ENCODE assay signal across 19 cellular contexts in genomic region chr13:78334059-78334458, GRCh38.
A peak's percentile ranks its signal among the peaks of the same experiment; 100 is the strongest.
DNase-seq lines count a peak whose midpoint lies in the region; ATAC-seq, FAIRE-seq and TF ChIP-seq lines count a peak whose summit lies in the region.
"Had no signal": no experiment of that assay in that cellular context is flagged by ENCODE, and none has a peak within 500 bp of the region (broad histone marks: within the 10 kb centered on the region; RNA-seq: fewer than 3 reads in every experiment).

No MANE protein-coding gene starts in this region.

- DNase-seq in ELF-1 (ENCODE audit: low read depth, low spot score) (peak; percentile 5), H1 (ENCODE audit: low read depth in 1 of 2, low spot score in 2 of 2) (no peak), iPS-NIHi7 (ENCODE audit: extremely low spot score) (peak; percentile 28), frontal cortex (ENCODE audit: low spot score in 2 of 2) (no peak), WERI-Rb-1 (no peak), transverse colon (no peak)
- DNase-seq: 8988T; CD8-positive, alpha-beta memory T cell; COR-L47; DMS 273 treated with DMSO at 0.1 percent for 48 hours; DMS53; GDM1; GM23248; H7 had no signal

- H3F3A ChIP-seq in Loucy (ENCODE audit: low read depth), result no peaks in the 10 kb centered on the region

- no peak for FAIRE-seq in H1 (lab: Jason Lieb, UNC)
- FAIRE-seq in frontal cortex (lab: Jason Lieb, UNC), result no peak
- FAIRE-seq: GM12892, GM18507 had no signal

- H4K8ac ChIP-seq in H1 (ENCODE audit: extremely low read depth, insufficient read depth, low read length), result no peak overlapping the region

- H2BK15ac ChIP-seq in H1 (ENCODE audit: low read length), result no peak overlapping the region

- no peak overlapping the region for H2BK20ac ChIP-seq in H1 (ENCODE audit: low read length)

- no peak overlapping the region for H3K14ac ChIP-seq in H1 (ENCODE audit: insufficient read length)

- no peaks in the 10 kb centered on the region for H3K9me3 ChIP-seq in Loucy (ENCODE audit: insufficient read depth, low read depth, low read length)
- no peaks in the 10 kb centered on the region for H3K9me3 ChIP-seq in H1 (ENCODE audit: insufficient read depth in 2 of 2, low read depth in 1 of 2, low read length in 1 of 2)
- H3K9me3 ChIP-seq in WERI-Rb-1 (ENCODE audit: severe bottlenecking), result no peaks in the 10 kb centered on the region
- no peaks in the 10 kb centered on the region for H3K9me3 ChIP-seq in transverse colon
- H3K9me3 ChIP-seq: BLaER1 treated with 17β-estradiol and CSF1 and Interleukin-3, amounts not matched to agents 10 nM and 100 nM had no signal

- H3K79me1 ChIP-seq in H1 (ENCODE audit: low read depth, low read length), result no peaks in the 10 kb centered on the region

- H3K4me3 ChIP-seq in Loucy (ENCODE audit: low read length, poor library complexity, severe bottlenecking) (no peak overlapping the region), H1 (ENCODE audit: extremely low read depth in 1 of 4, insufficient read depth in 2 of 4, low read depth in 3 of 4, low read length in 4 of 4) (no peak overlapping the region), WERI-Rb-1 (ENCODE audit: low read depth, low read length) (no peak overlapping the region), transverse colon (no peak overlapping the region)
- H3K4me3 ChIP-seq: BLaER1 treated with 17β-estradiol and CSF1 and Interleukin-3, amounts not matched to agents 10 nM and 100 nM; GM23248 had no signal

- H3K36me3 ChIP-seq in Loucy (ENCODE audit: insufficient read depth, low read length), result no peaks in the 10 kb centered on the region
- no peaks in the 10 kb centered on the region for H3K36me3 ChIP-seq in H1 (ENCODE audit: control insufficient read depth in 2 of 4, insufficient read depth in 4 of 4, low read length in 3 of 4)
- H3K36me3 ChIP-seq in WERI-Rb-1, result no peaks in the 10 kb centered on the region
- H3K36me3 ChIP-seq in transverse colon, result no peaks in the 10 kb centered on the region
- H3K36me3 ChIP-seq: BLaER1 treated with 17β-estradiol and CSF1 and Interleukin-3, amounts not matched to agents 10 nM and 100 nM had no signal

- no peaks in the 10 kb centered on the region for H3K9me2 ChIP-seq in Loucy (replicated peaks; ENCODE audit: low read depth, low read length)

- H3K4me2 ChIP-seq in Loucy (ENCODE audit: low read depth, low read length, poor library complexity, severe bottlenecking) (peak overlapping the region; percentile 21), H1 (ENCODE audit: insufficient read depth in 1 of 2, low read depth in 2 of 2, low read length in 2 of 2) (no peak overlapping the region)
- H3K4me2 ChIP-seq: BLaER1 treated with 17β-estradiol and CSF1 and Interleukin-3, amounts not matched to agents 10 nM and 100 nM had no signal

- H3K23me2 ChIP-seq in H1 (ENCODE audit: low read depth, low read length), result no peaks in the 10 kb centered on the region

- intact Hi-C loops in transverse colon (cut with DNase I; ENCODE audit: low total_unique reads), result no loop called here

- WGBS in H1 (ENCODE audit: extremely low coverage in 1 of 2, insufficient coverage in 1 of 2, insufficient read length in 1 of 2, insufficient replicate concordance in 2 of 2, low coverage in 1 of 2, low lambda C conversion rate in 2 of 2, missing lambda C conversion rate in 1 of 2), 2 experiments, result 73% methylated on average over 7 of the region's 7 CpGs; no CpG with 5 or more reads in 1 of the 2 experiments
- WGBS in transverse colon (ENCODE audit: low coverage in 1 of 2), 2 donors, result 65 to 66% methylated on average over 7 of the region's 7 CpGs

- CTCF ChIA-PET in H1 (lab: Charles Lee; ENCODE audit: partially characterized antibody), result no interaction called here

- no peak overlapping the region for H3K27ac ChIP-seq in H1 (ENCODE audit: low read depth, low read length)
- H3K27ac ChIP-seq in WERI-Rb-1, result no peak overlapping the region
- no peak overlapping the region for H3K27ac ChIP-seq in transverse colon
- H3K27ac ChIP-seq: BLaER1 treated with 17β-estradiol and CSF1 and Interleukin-3, amounts not matched to agents 10 nM and 100 nM; GM23248 had no signal

- POLR2A ChIA-PET in H1 (lab: Charles Lee; ENCODE audit: partially characterized antibody), result no interaction called here

- H2AFZ ChIP-seq in Loucy (ENCODE audit: low read length) (no peak overlapping the region), H1 (ENCODE audit: low read length) (peak overlapping the region; percentile 93)
- H2AFZ ChIP-seq: GM23248 had no signal

- H3K4ac ChIP-seq in H1 (replicated peaks; ENCODE audit: insufficient read length, low read depth, low read length), result no peak overlapping the region

- no peak overlapping the region for H4K91ac ChIP-seq in H1 (replicated peaks; ENCODE audit: insufficient read length, low read length)

- H2BK120ac ChIP-seq in H1 (replicated peaks; ENCODE audit: low read depth, low read length), result no peak overlapping the region

- H3K23ac ChIP-seq in H1 (ENCODE audit: insufficient read length), result no peak overlapping the region

- peaks cover 22% of the 10 kb centered on the region for H3K4me1 ChIP-seq in Loucy (ENCODE audit: insufficient read depth, low read length, poor library complexity, severe bottlenecking)
- no peaks in the 10 kb centered on the region; a peak in 1 of 7 replicates for H3K4me1 ChIP-seq in H1 (replicated peaks in 1 of 4; ENCODE audit: control insufficient read depth in 3 of 4, insufficient read depth in 4 of 4, low read length in 3 of 4)
- no peaks in the 10 kb centered on the region for H3K4me1 ChIP-seq in transverse colon
- H3K4me1 ChIP-seq: BLaER1 treated with 17β-estradiol and CSF1 and Interleukin-3, amounts not matched to agents 10 nM and 100 nM had no signal

- TF ChIP-seq EP300 in H1 (IDR thresholded peaks at IDR 0.05; ENCODE audit: borderline replicate concordance in 1 of 2, low read depth in 2 of 2, low read length in 2 of 2) (no peak), transverse colon (IDR thresholded peaks at IDR 0.05; ENCODE audit: low read depth) (no peak)

- no peaks in the 10 kb centered on the region for H4K20me1 ChIP-seq in Loucy (ENCODE audit: insufficient read depth, low read length, poor library complexity, severe bottlenecking)
- no peaks in the 10 kb centered on the region for H4K20me1 ChIP-seq in H1 (replicated peaks in 1 of 2; ENCODE audit: control insufficient read depth in 1 of 2, insufficient read depth in 2 of 2, low read length in 2 of 2)
- H4K20me1 ChIP-seq: BLaER1 treated with 17β-estradiol and CSF1 and Interleukin-3, amounts not matched to agents 10 nM and 100 nM had no signal

- no peaks in the 10 kb centered on the region for H3K79me2 ChIP-seq in Loucy (ENCODE audit: insufficient read depth, low read length)
- H3K79me2 ChIP-seq in H1 (ENCODE audit: control insufficient read depth in 1 of 2, insufficient read depth in 2 of 2, low read length in 2 of 2), result no peaks in the 10 kb centered on the region

- in situ Hi-C loops in transverse colon (cut with MboI; ENCODE audit: low pct_ligation_motif_present in 1 of 4, low pct_unique_long_range_greater_than_20kb in 1 of 4, low sequenced_read_pairs in 3 of 4), result no loop called here

- H2BK5ac ChIP-seq in H1 (ENCODE audit: low read depth, low read length), result no peak overlapping the region

- no peak overlapping the region for H2BK12ac ChIP-seq in H1 (ENCODE audit: low read depth, low read length)

- no peaks in the 10 kb centered on the region for H3K27me3 ChIP-seq in Loucy (ENCODE audit: insufficient read depth, low read length, poor library complexity, severe bottlenecking)
- H3K27me3 ChIP-seq in H1 (replicated peaks in 1 of 4; ENCODE audit: control insufficient read depth in 3 of 4, extremely low read depth in 1 of 4, insufficient read depth in 3 of 4, low read length in 3 of 4), result no peaks in the 10 kb centered on the region
- H3K27me3 ChIP-seq in WERI-Rb-1 (ENCODE audit: insufficient read depth, low read depth, severe bottlenecking), result no peaks in the 10 kb centered on the region
- H3K27me3 ChIP-seq in transverse colon, result no peaks in the 10 kb centered on the region
- H3K27me3 ChIP-seq: BLaER1 treated with 17β-estradiol and CSF1 and Interleukin-3, amounts not matched to agents 10 nM and 100 nM had no signal

- H3K56ac ChIP-seq in H1 (replicated peaks; ENCODE audit: insufficient read length, low read depth, low read length), result no peak overlapping the region

- H2AK5ac ChIP-seq in H1 (ENCODE audit: low read depth, low read length), result no peak overlapping the region

- TF ChIP-seq CTCF in Loucy (conservative IDR thresholded peaks at IDR 0.05; ENCODE audit: low read length), result no peak
- no peak for TF ChIP-seq CTCF in H1 (IDR thresholded peaks at IDR 0.05; ENCODE audit: control extremely low read depth in 1 of 3, insufficient read depth in 1 of 3, low read depth in 1 of 3, low read length in 3 of 3)
- TF ChIP-seq CTCF in WERI-Rb-1 (IDR thresholded peaks at IDR 0.05; ENCODE audit: low read depth, low read length), result no peak
- TF ChIP-seq CTCF in transverse colon (IDR thresholded peaks at IDR 0.05), result no peak

- no peak for TF ChIP-seq RAD21 in H1 (IDR thresholded peaks at IDR 0.05 in 1 of 2, conservative IDR thresholded peaks at IDR 0.05 in 1 of 2; ENCODE audit: low read depth in 2 of 2, low read length in 2 of 2)

- H4K5ac ChIP-seq in H1 (ENCODE audit: insufficient read length, low read depth, low read length), result no peak overlapping the region

- H3K9ac ChIP-seq in Loucy (ENCODE audit: low read depth, low read length, poor library complexity, severe bottlenecking), result no peak overlapping the region
- H3K9ac ChIP-seq in H1 (replicated peaks in 1 of 4; ENCODE audit: extremely low read depth in 1 of 4, low read depth in 3 of 4, low read length in 3 of 4), result no peak overlapping the region
- H3K9ac ChIP-seq: BLaER1 treated with 17β-estradiol and CSF1 and Interleukin-3, amounts not matched to agents 10 nM and 100 nM; GM23248 had no signal

- no peak for ATAC-seq in HG02840 (IDR thresholded peaks at IDR 0.05; ENCODE audit: low FRiP score, unreplicated experiment)

- TF ChIP-seq POLR2A in H1 (IDR thresholded peaks at IDR 0.05; ENCODE audit: control extremely low read depth in 1 of 2, low read depth in 2 of 2, low read length in 2 of 2) (no peak), transverse colon (IDR thresholded peaks at IDR 0.05) (no peak)

- H3K18ac ChIP-seq in H1 (ENCODE audit: extremely low read depth, low read length), result no peak overlapping the region

TF ChIP-seq in H1, 55 proteins besides CTCF, POLR2A, EP300 and RAD21:
- TF ChIP-seq MAX (IDR thresholded peaks at IDR 0.05) (0 out of 2 replicates have a peak, but pooled peaks have one; percentile 12), POU5F1 (IDR thresholded peaks at IDR 0.05; ENCODE audit: low read depth, low read length) (no peak), EZH2 (IDR thresholded peaks at IDR 0.05; ENCODE audit: low read depth, low read length, severe bottlenecking) (no peak)

Comparison
In these comparisons a context has a peak if more than half of its experiments do, and no peak if none do; other contexts are left out.
1. DNase-seq: peak in ELF-1 (single experiment) and iPS-NIHi7 (single experiment); none in H1 (0 of 2), frontal cortex (0 of 2), WERI-Rb-1 (single experiment) and transverse colon (single experiment).